In the genomic region with DNA sequence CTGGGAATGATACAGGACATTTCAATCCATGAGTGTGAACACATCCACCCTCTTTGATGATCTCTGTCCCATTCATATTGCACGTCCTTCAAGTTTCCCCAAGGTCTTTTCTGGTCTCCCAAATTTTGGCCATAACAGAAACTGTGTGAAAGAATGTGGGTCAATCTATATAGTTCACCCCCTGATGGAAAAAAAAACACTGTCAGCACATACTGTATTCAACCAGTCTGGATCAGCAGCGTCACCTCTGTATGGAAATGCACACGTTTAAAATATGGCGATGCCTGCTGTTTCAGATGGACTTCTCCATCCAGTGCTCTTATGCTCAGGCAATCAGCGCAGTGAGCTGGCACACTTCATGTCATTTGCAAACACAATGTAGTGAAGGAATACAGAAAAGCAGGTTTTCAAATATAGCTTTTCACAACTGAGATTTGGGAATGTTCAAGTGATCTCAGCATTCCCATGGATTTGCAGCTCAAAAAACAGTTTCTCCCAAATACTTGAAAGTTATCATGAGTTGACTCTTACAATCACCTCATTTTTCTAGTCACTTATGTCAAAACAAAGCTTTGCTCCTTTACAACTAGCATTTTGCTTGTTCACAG, we compare ENCODE assay signal across 21 cellular contexts.
DNase-seq lines count a peak whose midpoint lies in the region; ATAC-seq, FAIRE-seq and TF ChIP-seq lines count a peak whose summit lies in the region.
"Had no signal": no experiment of that assay in that cellular context is flagged by ENCODE, and none has a peak within 500 bp of the region (broad histone marks: within the 10 kb centered on the region; RNA-seq: fewer than 3 reads in every experiment).

No MANE protein-coding gene starts in this region.

- no peak overlapping the region for H3K4me3 ChIP-seq in A549
- no peak overlapping the region for H3K4me3 ChIP-seq in K562
- H3K4me3 ChIP-seq in prostate gland: no peak overlapping the region
- H3K4me3 ChIP-seq: BLaER1 treated with 17β-estradiol and CSF1 and Interleukin-3, amounts not matched to agents 10 nM and 100 nM had no signal

- no peak overlapping the region for H3K4me3 Mint-ChIP-seq in activated CD4-positive, alpha-beta T cell treated with anti-CD3 and anti-CD28 coated beads, Interleukin-2, amount 10 ng/mL, durations not matched to agents 24 days and 14 days
- H3K4me3 Mint-ChIP-seq: CD4-positive, alpha-beta memory T cell; HFFc6 had no signal

- no peak for DNase-seq in A549 (ENCODE audit: low read depth in 1 of 2, low spot score in 1 of 2)
- DNase-seq in K562 (ENCODE audit: extremely low read depth in 1 of 4, low spot score in 3 of 4): no peak
- DNase-seq in prostate gland (ENCODE audit: low spot score): no peak
- no peak for DNase-seq in NOMO-1 (lab: John Stamatoyannopoulos, UW; ENCODE audit: unreplicated experiment in 2 of 2)
- DNase-seq in activated CD4-positive, alpha-beta T cell treated with anti-CD3 and anti-CD28 coated beads, Interleukin-2, amount 10 ng/mL, durations not matched to agents 24 days and 14 days: no peak
- DNase-seq in caudate nucleus (lab: John Stamatoyannopoulos, UW): no peak
- DNase-seq: 8988T; ACHN; CD4-positive, alpha-beta memory T cell; DMS153; DMS79 treated with DMSO at 0.1 percent for 48 hours; EL; HCEC 1CT; HFFc6 had no signal

- H3K27ac Mint-ChIP-seq in activated CD4-positive, alpha-beta T cell treated with anti-CD3 and anti-CD28 coated beads, Interleukin-2, amount 10 ng/mL, durations not matched to agents 24 days and 14 days: no peak overlapping the region
- H3K27ac Mint-ChIP-seq: CD4-positive, alpha-beta memory T cell; HFFc6 had no signal

- in situ Hi-C loops in K562 (cut with MboI): no loop called here

- TF ChIP-seq EP300 in A549 (IDR thresholded peaks at IDR 0.05): no peak
- TF ChIP-seq EP300 in K562 (IDR thresholded peaks at IDR 0.05; ENCODE audit: low read length): no peak

- H3K4me1 ChIP-seq in A549 (no peaks in the 10 kb centered on the region), K562 (replicated peaks in 1 of 2; ENCODE audit: control insufficient read depth in 2 of 2, insufficient read depth in 2 of 2, low read length in 2 of 2) (no peaks in the 10 kb centered on the region), prostate gland (replicated peaks) (no peaks in the 10 kb centered on the region)

- H3K9me3 ChIP-seq in A549 (no peaks in the 10 kb centered on the region), K562 (replicated peaks; ENCODE audit: control insufficient read depth, insufficient read depth, low read depth, low read length) (no peaks in the 10 kb centered on the region), prostate gland (no peaks in the 10 kb centered on the region)

- TF ChIP-seq CTCF in A549 (IDR thresholded peaks at IDR 0.05): no peak
- no peak for TF ChIP-seq CTCF in K562 (IDR thresholded peaks at IDR 0.05 in 2 of 3, conservative IDR thresholded peaks at IDR 0.05 in 1 of 3; ENCODE audit: insufficient read depth in 2 of 3, low read depth in 1 of 3, low read length in 3 of 3)
- TF ChIP-seq CTCF in prostate gland (IDR thresholded peaks at IDR 0.05): no peak

- no peak for ATAC-seq in A549
- ATAC-seq in K562: no peak
- ATAC-seq in GM19324 (IDR thresholded peaks at IDR 0.05; ENCODE audit: low FRiP score, unreplicated experiment): no peak

- H3K27me3 ChIP-seq in K562 (ENCODE audit: control insufficient read depth in 2 of 2, insufficient read depth in 2 of 2, low read length in 2 of 2): no peaks in the 10 kb centered on the region
- no peaks in the 10 kb centered on the region for H3K27me3 ChIP-seq in layer of hippocampus (ENCODE audit: control insufficient read depth, insufficient read depth, low read length)
- H3K27me3 ChIP-seq in prostate gland (replicated peaks; ENCODE audit: insufficient read depth): no peaks in the 10 kb centered on the region
- H3K27me3 ChIP-seq: BLaER1 treated with 17β-estradiol and CSF1 and Interleukin-3, amounts not matched to agents 10 nM and 100 nM had no signal

- no peaks in the 10 kb centered on the region for H3K9me3 Mint-ChIP-seq in activated CD4-positive, alpha-beta T cell treated with anti-CD3 and anti-CD28 coated beads, Interleukin-2, amount 10 ng/mL, durations not matched to agents 24 days and 14 days

- no peaks in the 10 kb centered on the region for H4K20me1 ChIP-seq in K562 (replicated peaks; ENCODE audit: control insufficient read depth, insufficient read depth, low read length)
- H4K20me1 ChIP-seq: BLaER1 treated with 17β-estradiol and CSF1 and Interleukin-3, amounts not matched to agents 10 nM and 100 nM had no signal

- no peak overlapping the region for H3K9ac ChIP-seq in K562 (ENCODE audit: insufficient read depth in 1 of 2, low read depth in 2 of 2, low read length in 2 of 2)
- H3K9ac ChIP-seq: BLaER1 treated with 17β-estradiol and CSF1 and Interleukin-3, amounts not matched to agents 10 nM and 100 nM had no signal

- H3K4me2 ChIP-seq in A549 (no peak overlapping the region), K562 (ENCODE audit: insufficient read depth, low read length) (no peak overlapping the region)
- H3K4me2 ChIP-seq: BLaER1 treated with 17β-estradiol and CSF1 and Interleukin-3, amounts not matched to agents 10 nM and 100 nM had no signal

- H3K9me1 ChIP-seq in K562 (ENCODE audit: control insufficient read depth, insufficient read depth, low read length): no peaks in the 10 kb centered on the region

- TF ChIP-seq POLR2A in A549 (IDR thresholded peaks at IDR 0.05; ENCODE audit: low read length) (no peak), K562 (conservative IDR thresholded peaks at IDR 0.05) (no peak), prostate gland (IDR thresholded peaks at IDR 0.05) (no peak)

- TF ChIP-seq RAD21 in A549 (conservative IDR thresholded peaks at IDR 0.05 in 1 of 2, IDR thresholded peaks at IDR 0.05 in 1 of 2): no peak
- no peak for TF ChIP-seq RAD21 in K562 (CRISPR knock-in tag; conservative IDR thresholded peaks at IDR 0.05 in 1 of 2, IDR thresholded peaks at IDR 0.05 in 1 of 2)

- H3K36me3 ChIP-seq in K562 (ENCODE audit: control insufficient read depth, insufficient read depth, low read length) (no peaks in the 10 kb centered on the region), prostate gland (no peaks in the 10 kb centered on the region)
- H3K36me3 ChIP-seq: BLaER1 treated with 17β-estradiol and CSF1 and Interleukin-3, amounts not matched to agents 10 nM and 100 nM had no signal

- no peaks in the 10 kb centered on the region for H3K36me3 Mint-ChIP-seq in activated CD4-positive, alpha-beta T cell treated with anti-CD3 and anti-CD28 coated beads, Interleukin-2, amount 10 ng/mL, durations not matched to agents 24 days and 14 days (ENCODE audit: low read depth)
- H3K36me3 Mint-ChIP-seq: CD4-positive, alpha-beta memory T cell had no signal

- BruUV-seq in K562 (replicated peaks; lab: Mats Ljungman, UMichigan): no TSS peak

- no peak overlapping the region for H2AFZ ChIP-seq in K562 (ENCODE audit: low read depth, low read length)

- FAIRE-seq in A549 (lab: Jason Lieb, UNC) (no peak), K562 (lab: Jason Lieb, UNC) (no peak)
- FAIRE-seq: G401.6, GM12891, H1, HTR-8/SVneo had no signal

- H3K79me2 ChIP-seq in K562 (ENCODE audit: control insufficient read depth, insufficient read depth, low read length): no peaks in the 10 kb centered on the region

- intact Hi-C loops in K562 (cut with micrococcal nuclease) (no loop called here), prostate gland (cut with DNase I) (no loop called here)
- intact Hi-C loops in activated CD4-positive, alpha-beta T cell treated with anti-CD3 and anti-CD28 coated beads, Interleukin-2, amount 10 ng/mL, durations not matched to agents 24 days and 14 days (cut with micrococcal nuclease): no loop called here

- POLR2A ChIA-PET in A549 (lab: Yijun Ruan, JAX) (no interaction called here), K562 (lab: Yijun Ruan, JAX) (interaction anchor here (1.5 kb wide), 1 partner anchor 13 kb away, joined by 4 read pairs; no protein-coding TSS in a partner anchor)

- CTCF ChIA-PET in A549 (lab: Yijun Ruan, JAX) (interaction anchor here (0.9 kb wide), 1 partner anchor 9 kb away, joined by 3 read pairs; no protein-coding TSS in a partner anchor), K562 (lab: Yijun Ruan, JAX; ENCODE audit: low intra/inter-chr PET ratio) (no interaction called here)

- no peaks in the 10 kb centered on the region for H3K27me3 Mint-ChIP-seq in activated CD4-positive, alpha-beta T cell treated with anti-CD3 and anti-CD28 coated beads, Interleukin-2, amount 10 ng/mL, durations not matched to agents 24 days and 14 days
- H3K27me3 Mint-ChIP-seq: CD4-positive, alpha-beta memory T cell had no signal

- 25% methylated on average over 5 of the region's 5 CpGs for whole genome bisulfite sequencing in A549 (ENCODE audit: missing lambda C conversion rate)
- 0% methylated on average over 5 of the region's 5 CpGs for WGBS in K562 (ENCODE audit: insufficient coverage, low coverage, missing lambda C conversion rate)
- WGBS in prostate gland: 90% methylated on average over 5 of the region's 5 CpGs

- H3K4me1 Mint-ChIP-seq in activated CD4-positive, alpha-beta T cell treated with anti-CD3 and anti-CD28 coated beads, Interleukin-2, amount 10 ng/mL, durations not matched to agents 24 days and 14 days: no peaks in the 10 kb centered on the region
- H3K4me1 Mint-ChIP-seq: CD4-positive, alpha-beta memory T cell had no signal

- H3K27ac ChIP-seq in A549 (no peak overlapping the region), K562 (ENCODE audit: extremely low read depth, low read depth, low read length) (no peak overlapping the region), layer of hippocampus (ENCODE audit: low read depth, low read length) (peak overlapping the region; percentile 55), prostate gland (peak overlapping the region; percentile 3 to 73), caudate nucleus (ENCODE audit: low read depth, low read length) (no peak overlapping the region)
- H3K27ac ChIP-seq: BLaER1 treated with 17β-estradiol and CSF1 and Interleukin-3, amounts not matched to agents 10 nM and 100 nM had no signal

TF ChIP-seq in A549, 52 proteins besides CTCF, POLR2A, EP300 and RAD21 (continues in another document):
- no peak for TF ChIP-seq CBX8 (IDR thresholded peaks at IDR 0.05)
- TF ChIP-seq, protein P1, sequence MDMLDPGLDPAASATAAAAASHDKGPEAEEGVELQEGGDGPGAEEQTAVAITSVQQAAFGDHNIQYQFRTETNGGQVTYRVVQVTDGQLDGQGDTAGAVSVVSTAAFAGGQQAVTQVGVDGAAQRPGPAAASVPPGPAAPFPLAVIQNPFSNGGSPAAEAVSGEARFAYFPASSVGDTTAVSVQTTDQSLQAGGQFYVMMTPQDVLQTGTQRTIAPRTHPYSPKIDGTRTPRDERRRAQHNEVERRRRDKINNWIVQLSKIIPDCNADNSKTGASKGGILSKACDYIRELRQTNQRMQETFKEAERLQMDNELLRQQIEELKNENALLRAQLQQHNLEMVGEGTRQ (IDR thresholded peaks at IDR 0.05): no peak

TF ChIP-seq in K562, 482 proteins besides CTCF, POLR2A, EP300 and RAD21:
- 0 out of 2 replicates have a peak, but pooled peaks have one; percentile 6 for TF ChIP-seq ZNF316 (IDR thresholded peaks at IDR 0.05)
- TF ChIP-seq ARHGAP35 (IDR thresholded peaks at IDR 0.05; ENCODE audit: partially characterized antibody): no peak

Comparison
In these comparisons a context has a peak if more than half of its experiments do, and no peak if none do; other contexts are left out.
1. H3K27ac ChIP-seq: peak in layer of hippocampus (single experiment) and prostate gland (2 of 2); none in A549 (0 of 2), K562 (single experiment) and caudate nucleus (single experiment).